ENCODE assay signal across 11 cellular contexts in the genomic region with DNA sequence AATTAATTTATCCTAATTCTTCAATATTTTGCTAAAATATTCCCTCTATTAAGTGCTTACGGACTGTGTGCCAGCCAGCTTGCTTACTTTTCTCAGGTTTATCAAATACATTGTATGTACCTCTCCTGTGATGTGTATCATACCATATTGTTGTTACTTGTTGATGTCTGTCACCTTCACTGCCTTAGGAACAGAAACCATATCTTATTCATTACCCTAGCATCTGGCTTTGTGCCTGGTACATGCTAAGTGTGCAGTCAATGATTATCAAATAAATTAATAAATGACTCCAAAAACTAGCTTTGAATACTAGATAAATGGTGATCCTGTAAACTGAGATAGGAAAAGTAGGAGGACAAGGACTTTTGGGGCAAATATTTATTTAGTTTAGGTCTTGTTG. TPM values are rescaled to one million over a fixed set of nuclear protein-coding genes. Genes with fewer than 3 reads are reported as not detected.
A peak's percentile ranks its signal among the peaks of the same experiment; 100 is the strongest.
DNase-seq lines count a peak whose midpoint lies in the region; ATAC-seq lines count a peak whose summit lies in the region.
"Had no signal": no experiment of that assay in that cellular context is flagged by ENCODE, and none has a peak within 500 bp of the region (broad histone marks: within the 10 kb centered on the region; RNA-seq: fewer than 3 reads in every experiment).

No MANE protein-coding gene starts in this region.

- peaks cover 49% of the 10 kb centered on the region for H3K4me1 Mint-ChIP-seq in stimulated activated naive CD8-positive, alpha-beta T cell treated with anti-CD3 and anti-CD28 coated beads, Interleukin-15, Interleukin-2, amounts not matched to agents 100 ng/mL and 50 ng/mL, for 24 hours (ENCODE audit: low read depth)
- peaks cover 55% of the 10 kb centered on the region for H3K4me1 Mint-ChIP-seq in stimulated activated naive CD8-positive, alpha-beta T cell treated with anti-CD3 and anti-CD28 coated beads, Interleukin-15, amount 100 ng/mL, for 72 hours
- peaks cover 27% of the 10 kb centered on the region for H3K4me1 Mint-ChIP-seq in activated T-helper 17 cell treated with anti-CD3 and anti-CD28 coated beads, Interleukin-2, amount 50 U/mL, for 72 hours
- H3K4me1 Mint-ChIP-seq in T-helper 2 cell treated with Interferon-gamma antibody and Interleukin-4, amounts not matched to agents 5 μg/mL and 100 μg/mL, for 36 hours (ENCODE audit: low read depth) = peaks cover 37% of the 10 kb centered on the region

- DNase-seq in stimulated activated naive CD8-positive, alpha-beta T cell treated with anti-CD3 and anti-CD28 coated beads, Interleukin-15, amount 100 ng/mL, for 72 hours = no peak
- DNase-seq in anterior cingulate cortex (lab: John Stamatoyannopoulos, UW) (no peak), NCI-H2227 treated with DMSO at 0.1 percent for 48 hours (lab: John Stamatoyannopoulos, UW) (no peak), NCI-H146 treated with DMSO at 0.1 percent for 48 hours (lab: John Stamatoyannopoulos, UW; ENCODE audit: unreplicated experiment) (no peak)
- DNase-seq in T-helper 2 cell treated with Interferon-gamma antibody and Interleukin-4, amounts not matched to agents 5 μg/mL and 100 μg/mL, for 36 hours (ENCODE audit: low spot score) = no peak
- DNase-seq: AML-193; effector CD4-positive, alpha-beta T cell; tibial artery had no signal

- no peak for ATAC-seq in stimulated activated naive CD8-positive, alpha-beta T cell treated with anti-CD3 and anti-CD28 coated beads, Interleukin-15, amount 100 ng/mL, for 72 hours
- ATAC-seq in HG02981 (IDR thresholded peaks at IDR 0.05; ENCODE audit: unreplicated experiment) = peak; percentile 84
- no peak for ATAC-seq in activated T-helper 17 cell treated with anti-CD3 and anti-CD28 coated beads, Interleukin-2, amount 50 U/mL, for 72 hours (replicated peaks)

- H3K36me3 Mint-ChIP-seq in stimulated activated naive CD8-positive, alpha-beta T cell treated with anti-CD3 and anti-CD28 coated beads, Interleukin-15, Interleukin-2, amounts not matched to agents 100 ng/mL and 50 ng/mL, for 24 hours (ENCODE audit: low read depth) = peaks cover 20% of the 10 kb centered on the region
- H3K36me3 Mint-ChIP-seq in activated T-helper 17 cell treated with anti-CD3 and anti-CD28 coated beads, Interleukin-2, amount 50 U/mL, for 72 hours (ENCODE audit: low read depth) = peaks cover 7% of the 10 kb centered on the region
- H3K36me3 Mint-ChIP-seq in T-helper 2 cell treated with Interferon-gamma antibody and Interleukin-4, amounts not matched to agents 5 μg/mL and 100 μg/mL, for 36 hours (ENCODE audit: low read depth) = peaks cover 16% of the 10 kb centered on the region

- H3K27me3 Mint-ChIP-seq in stimulated activated naive CD8-positive, alpha-beta T cell treated with anti-CD3 and anti-CD28 coated beads, Interleukin-15, Interleukin-2, amounts not matched to agents 100 ng/mL and 50 ng/mL, for 24 hours = no peaks in the 10 kb centered on the region
- no peaks in the 10 kb centered on the region for H3K27me3 Mint-ChIP-seq in stimulated activated naive CD8-positive, alpha-beta T cell treated with anti-CD3 and anti-CD28 coated beads, Interleukin-15, amount 100 ng/mL, for 72 hours
- H3K27me3 Mint-ChIP-seq in activated T-helper 17 cell treated with anti-CD3 and anti-CD28 coated beads, Interleukin-2, amount 50 U/mL, for 72 hours = no peaks in the 10 kb centered on the region
- H3K27me3 Mint-ChIP-seq in T-helper 2 cell treated with Interferon-gamma antibody and Interleukin-4, amounts not matched to agents 5 μg/mL and 100 μg/mL, for 36 hours (ENCODE audit: low read depth) = no peaks in the 10 kb centered on the region

- H3K27ac Mint-ChIP-seq in stimulated activated naive CD8-positive, alpha-beta T cell treated with anti-CD3 and anti-CD28 coated beads, Interleukin-15, Interleukin-2, amounts not matched to agents 100 ng/mL and 50 ng/mL, for 24 hours = peak overlapping the region; percentile 19
- H3K27ac Mint-ChIP-seq in stimulated activated naive CD8-positive, alpha-beta T cell treated with anti-CD3 and anti-CD28 coated beads, Interleukin-15, amount 100 ng/mL, for 72 hours = peak overlapping the region in 1 of 2 donors; percentile 27
- H3K27ac Mint-ChIP-seq in activated T-helper 17 cell treated with anti-CD3 and anti-CD28 coated beads, Interleukin-2, amount 50 U/mL, for 72 hours = peak overlapping the region; percentile 53
- no peak overlapping the region for H3K27ac Mint-ChIP-seq in T-helper 2 cell treated with Interferon-gamma antibody and Interleukin-4, amounts not matched to agents 5 μg/mL and 100 μg/mL, for 36 hours

- H3K9me3 Mint-ChIP-seq in stimulated activated naive CD8-positive, alpha-beta T cell treated with anti-CD3 and anti-CD28 coated beads, Interleukin-15, Interleukin-2, amounts not matched to agents 100 ng/mL and 50 ng/mL, for 24 hours = no peaks in the 10 kb centered on the region
- no peaks in the 10 kb centered on the region for H3K9me3 Mint-ChIP-seq in stimulated activated naive CD8-positive, alpha-beta T cell treated with anti-CD3 and anti-CD28 coated beads, Interleukin-15, amount 100 ng/mL, for 72 hours
- no peaks in the 10 kb centered on the region for H3K9me3 Mint-ChIP-seq in activated T-helper 17 cell treated with anti-CD3 and anti-CD28 coated beads, Interleukin-2, amount 50 U/mL, for 72 hours
- H3K9me3 Mint-ChIP-seq in T-helper 2 cell treated with Interferon-gamma antibody and Interleukin-4, amounts not matched to agents 5 μg/mL and 100 μg/mL, for 36 hours = no peaks in the 10 kb centered on the region

- H3K4me3 Mint-ChIP-seq in stimulated activated naive CD8-positive, alpha-beta T cell treated with anti-CD3 and anti-CD28 coated beads, Interleukin-15, Interleukin-2, amounts not matched to agents 100 ng/mL and 50 ng/mL, for 24 hours = no peak overlapping the region
- no peak overlapping the region for H3K4me3 Mint-ChIP-seq in stimulated activated naive CD8-positive, alpha-beta T cell treated with anti-CD3 and anti-CD28 coated beads, Interleukin-15, amount 100 ng/mL, for 72 hours
- peak overlapping the region; percentile 1 for H3K4me3 Mint-ChIP-seq in activated T-helper 17 cell treated with anti-CD3 and anti-CD28 coated beads, Interleukin-2, amount 50 U/mL, for 72 hours
- no peak overlapping the region for H3K4me3 Mint-ChIP-seq in T-helper 2 cell treated with Interferon-gamma antibody and Interleukin-4, amounts not matched to agents 5 μg/mL and 100 μg/mL, for 36 hours

RNA-seq across cellular contexts. Expression of a gene that starts 6.9 kb away (rescaled TPM):
- 10 to 100 TPM; 22.2 to 25.2 TPM for total RNA-seq in activated T-helper 17 cell treated with anti-CD3 and anti-CD28 coated beads, Interleukin-2, amount 50 U/mL, for 72 hours

RNA-seq across cellular contexts. Expression of a gene that starts 14.9 kb away (rescaled TPM):
- 10 to 100 TPM; 10.4 to 13.8 TPM for total RNA-seq in activated T-helper 17 cell treated with anti-CD3 and anti-CD28 coated beads, Interleukin-2, amount 50 U/mL, for 72 hours
